29 cellular contexts compared by ENCODE assay signal in the genomic region with DNA sequence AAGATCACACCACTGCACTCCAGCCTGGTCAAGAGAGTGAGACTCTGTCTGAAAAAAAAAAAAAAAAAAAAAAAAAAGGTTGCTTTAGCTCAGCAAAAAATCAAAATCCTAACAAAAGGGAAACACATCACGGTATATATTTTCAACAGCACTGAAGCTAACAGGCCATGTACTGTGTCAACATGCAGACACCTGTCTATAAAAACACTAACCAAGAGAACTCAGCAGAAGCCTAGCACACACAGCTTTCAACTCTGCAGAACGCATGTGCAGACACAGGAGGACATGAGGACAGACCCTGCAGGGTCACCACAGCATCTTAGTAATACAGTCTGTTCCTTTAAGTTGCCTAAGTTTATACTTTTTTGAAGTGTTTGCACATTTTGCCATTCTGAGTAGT. TPM values are rescaled to one million over a fixed set of nuclear protein-coding genes. Genes with fewer than 3 reads are reported as not detected.
A peak's percentile ranks its signal among the peaks of the same experiment; 100 is the strongest.
DNase-seq lines count a peak whose midpoint lies in the region; ATAC-seq, FAIRE-seq and TF ChIP-seq lines count a peak whose summit lies in the region.
"Had no signal": no experiment of that assay in that cellular context is flagged by ENCODE, and none has a peak within 500 bp of the region (broad histone marks: within the 10 kb centered on the region; RNA-seq: fewer than 3 reads in every experiment).

No MANE protein-coding gene starts in this region.

- BruUV-seq in HepG2 (replicated peaks; lab: Mats Ljungman, UMichigan): no TSS peak

- H3K27me3 ChIP-seq in HepG2 (ENCODE audit: control insufficient read depth in 1 of 2, insufficient read depth in 2 of 2, low read length in 2 of 2) (no peaks in the 10 kb centered on the region), right lobe of liver (no peaks in the 10 kb centered on the region), upper lobe of right lung (no peaks in the 10 kb centered on the region)
- H3K27me3 ChIP-seq: brain microvascular endothelial cell, heart right ventricle had no signal

- H3K4me1 ChIP-seq in HepG2 (ENCODE audit: insufficient read depth, low read length): peaks cover 49% of the 10 kb centered on the region
- H3K4me1 ChIP-seq in right lobe of liver: no peaks in the 10 kb centered on the region
- H3K4me1 ChIP-seq in upper lobe of right lung: peaks cover 3% of the 10 kb centered on the region
- H3K4me1 ChIP-seq: heart right ventricle had no signal

- DNase-seq in HepG2 (ENCODE audit: low spot score) (no peak), right lobe of liver (no peak), NCI-H510A treated with DMSO at 0.1 percent for 48 hours (lab: John Stamatoyannopoulos, UW) (peak; percentile 79), upper lobe of right lung (no peak)
- DNase-seq: activated B cell treated with CpG ODN at 0.5 μM for 24 hours; activated CD4-positive, alpha-beta T cell treated with anti-CD3 and anti-CD28 coated beads, Interleukin-2, amount 50 U/mL, for 1 hour; activated effector memory CD4-positive, alpha-beta T cell treated with Interleukin-2 at 50 U/mL for 16 hours; activated T-cell treated with anti-CD3 and anti-CD28 coated beads, Interleukin-2, amount 50 U/mL, for 1 hour; amygdala; brain microvascular endothelial cell; DMS 273 treated with DMSO at 0.1 percent for 48 hours; foreskin melanocyte; GDM1; heart right ventricle; MM.1S; NCI-H1694; NCI-H226; NK-92 treated with Interleukin-12 subunit alpha and Interleukin-12 subunit beta, amount 100 ng/mL, for 24 hours; PC-3; SK-N-SH; stimulated activated naive CD4-positive, alpha-beta T cell treated with Interleukin-2 at 50 U/mL for 16 hours had no signal

- TF ChIP-seq RAD21 in HepG2 (CRISPR knock-in tag; IDR thresholded peaks at IDR 0.05): no peak

- no peak overlapping the region for H3K27ac ChIP-seq in HepG2 (ENCODE audit: extremely low read length, insufficient read depth, low read length)
- no peak overlapping the region for H3K27ac ChIP-seq in right lobe of liver
- no peak overlapping the region for H3K27ac ChIP-seq in upper lobe of right lung
- H3K27ac ChIP-seq: brain microvascular endothelial cell, heart right ventricle, HL-60, skin epidermis had no signal

- POLR2A ChIA-PET in HepG2 (lab: Yijun Ruan, JAX): interaction anchor here (1.4 kb wide), 1 partner anchor 13 kb away, joined by 4 read pairs; no protein-coding TSS in a partner anchor

- WGBS in HepG2 (ENCODE audit: low lambda C conversion rate): 98% methylated on average over 2 of the region's 2 CpGs
- WGBS in right lobe of liver (ENCODE audit: insufficient coverage, low coverage, low lambda C conversion rate, missing lambda C conversion rate): 100% methylated on average over 1 of the region's 2 CpGs

- in situ Hi-C loops in HepG2 (cut with HindIII; ENCODE audit: extremely low pct_ligation_motif_present, low pct_unique_long_range_greater_than_20kb): no loop called here

- H3K4me3 ChIP-seq in HepG2 (replicated peaks in 1 of 3; ENCODE audit: insufficient read depth in 1 of 3, low read depth in 2 of 3, low read length in 3 of 3): no peak overlapping the region
- no peak overlapping the region for H3K4me3 ChIP-seq in right lobe of liver
- H3K4me3 ChIP-seq in upper lobe of right lung: no peak overlapping the region
- H3K4me3 ChIP-seq: heart right ventricle, skin epidermis had no signal

- FAIRE-seq in HepG2 (lab: Jason Lieb, UNC): no peak
- peak; percentile 85 for FAIRE-seq in islet of Langerhans (lab: Jason Lieb, UNC)

- TF ChIP-seq POLR2A in HepG2 (IDR thresholded peaks at IDR 0.05; ENCODE audit: insufficient read depth in 1 of 2, low read depth in 2 of 2, low read length in 2 of 2) (no peak), right lobe of liver (IDR thresholded peaks at IDR 0.05) (no peak)

- H3K79me2 ChIP-seq in HepG2 (ENCODE audit: insufficient read depth, low read length): peaks cover 90% of the 10 kb centered on the region

- TF ChIP-seq CTCF in HepG2 (CRISPR knock-in tag; IDR thresholded peaks at IDR 0.05): no peak
- TF ChIP-seq CTCF in right lobe of liver (IDR thresholded peaks at IDR 0.05): no peak
- TF ChIP-seq CTCF in upper lobe of right lung (IDR thresholded peaks at IDR 0.05): no peak

- intact Hi-C loops in HepG2 (cut with micrococcal nuclease; ENCODE audit: unreplicated experiment): no loop called here
- intact Hi-C loops in right lobe of liver (cut with DNase I): loop anchor here in 1 of 2 donors (10.0 kb wide), 1 partner anchor 77 kb away; no protein-coding TSS in a partner anchor
- intact Hi-C loops in upper lobe of right lung (cut with DNase I): no loop called here

- TF ChIP-seq EP300 in HepG2 (IDR thresholded peaks at IDR 0.05; ENCODE audit: low read depth in 2 of 2, low read length in 2 of 2) (no peak), HepG2 (CRISPR knock-in tag; IDR thresholded peaks at IDR 0.05; ENCODE audit: borderline replicate concordance) (no peak)

- H3K9ac ChIP-seq in HepG2 (ENCODE audit: insufficient read depth, low read depth, low read length): no peak overlapping the region
- H3K9ac ChIP-seq: SK-N-SH had no signal

- peak; percentile 15; the same call in 1 of the 3 replicates for ATAC-seq in HepG2
- no peak for ATAC-seq in right lobe of liver
- peak; percentile 40 for ATAC-seq in upper lobe of right lung
- ATAC-seq in HG03457 (IDR thresholded peaks at IDR 0.05; ENCODE audit: unreplicated experiment): no peak
- no peak for ATAC-seq in HG02884 (IDR thresholded peaks at IDR 0.05; ENCODE audit: unreplicated experiment)
- ATAC-seq in HG03354 (IDR thresholded peaks at IDR 0.05; ENCODE audit: poor library complexity, severe bottlenecking, unreplicated experiment): no peak
- ATAC-seq: activated naive CD4-positive, alpha-beta T cell treated with anti-CD3 and anti-CD28 coated beads, Interleukin-2, amount 50 U/mL, for 72 hours; HCT116; heart right ventricle; PC-3 had no signal

- H4K20me1 ChIP-seq in HepG2 (ENCODE audit: insufficient read depth, low read length): peaks cover 23% of the 10 kb centered on the region

- CTCF ChIA-PET in HepG2 (lab: Yijun Ruan, JAX; ENCODE audit: low intra/inter-chr PET ratio, low total read pairs): no interaction called here

- no peak overlapping the region for H3K4me2 ChIP-seq in HepG2 (ENCODE audit: low read depth, low read length)
- H3K4me2 ChIP-seq: SK-N-SH had no signal

- peaks cover 9 to 22% of the 10 kb centered on the region in 2 experiments for H3K36me3 ChIP-seq in HepG2 (replicated peaks in 1 of 2; ENCODE audit: control insufficient read depth in 1 of 2, insufficient read depth in 2 of 2, low read length in 2 of 2)
- H3K36me3 ChIP-seq in right lobe of liver: no peaks in the 10 kb centered on the region
- H3K36me3 ChIP-seq in upper lobe of right lung: no peaks in the 10 kb centered on the region
- H3K36me3 ChIP-seq: brain microvascular endothelial cell, heart right ventricle had no signal

- H3K9me3 ChIP-seq in HepG2 (ENCODE audit: low read length) (no peaks in the 10 kb centered on the region), right lobe of liver (no peaks in the 10 kb centered on the region), upper lobe of right lung (no peaks in the 10 kb centered on the region)
- H3K9me3 ChIP-seq: heart right ventricle, SK-N-SH had no signal

- no peak overlapping the region for H2AFZ ChIP-seq in HepG2 (ENCODE audit: low read length)

RNA-seq across cellular contexts. Expression of gene NINL, which starts 13.5 kb away (rescaled TPM):
- 23.3 and 34.3 TPM in 2 replicates for total RNA-seq in HepG2 (2016; rRNA removed; fragmentation: Illumina TruSeq; extraction: Trizol)
- total RNA-seq in HepG2 (2016; cell fraction: cytosol; rRNA removed; fragmentation: Illumina TruSeq; extraction: Trizol; ENCODE audit: low read depth): 7.4 and 10.8 TPM in 2 replicates
- total RNA-seq in HepG2 (2016; cell fraction: insoluble cytoplasmic fraction; rRNA removed; fragmentation: Illumina TruSeq; extraction: Trizol): 20.1 and 34.4 TPM in 2 replicates
- 11.6 and 15.7 TPM in 2 replicates for total RNA-seq in HepG2 (2016; cell fraction: membrane; rRNA removed; fragmentation: Illumina TruSeq; extraction: Trizol)
- 37.4 and 38.1 TPM in 2 replicates for total RNA-seq in HepG2 (2016; cell fraction: nucleus; rRNA removed; fragmentation: Illumina TruSeq; extraction: Trizol)
- 32.3 and 34.6 TPM in 2 replicates for polyA plus RNA-seq in HepG2 (2011; rRNA removed)
- 24.8 and 25.8 TPM in 2 replicates for polyA plus RNA-seq in HepG2 (2011; cell fraction: cytosol; rRNA removed)
- polyA plus RNA-seq in HepG2 (2011; cell fraction: nucleus; rRNA removed): 114 and 118 TPM in 2 replicates
- 38.7 and 42.0 TPM in 2 replicates for polyA plus RNA-seq in HepG2 (2012)
- polyA plus RNA-seq in HepG2 (2016; cell fraction: cytosol; fragmentation: Illumina TruSeq; extraction: Trizol; ENCODE audit: low read depth): 3.0 and 3.7 TPM in 2 replicates
- 19.3 and 24.8 TPM in 2 replicates for polyA plus RNA-seq in HepG2 (2016; cell fraction: insoluble cytoplasmic fraction; fragmentation: Illumina TruSeq; extraction: Trizol; ENCODE audit: low read depth)
- polyA plus RNA-seq in HepG2 (2016; cell fraction: membrane; fragmentation: Illumina TruSeq; extraction: Trizol; ENCODE audit: low read depth): 8.1 TPM in 2 replicates
- polyA plus RNA-seq in HepG2 (2016; cell fraction: nucleus; fragmentation: Illumina TruSeq; extraction: Trizol; ENCODE audit: insufficient read depth, low read depth): 90.8 and 96.3 TPM in 2 replicates
- 1.7 and 32.6 TPM in 2 replicates for polyA minus RNA-seq in HepG2 (2011; rRNA and poly(A)+ RNA removed; ENCODE audit: low replicate concordance)
- 6.9 and 8.0 TPM in 2 replicates for polyA minus RNA-seq in HepG2 (2011; cell fraction: cytosol; rRNA and poly(A)+ RNA removed)
- polyA minus RNA-seq in HepG2 (2011; cell fraction: nucleus; rRNA and poly(A)+ RNA removed): 46.9 and 49.6 TPM in 2 replicates
- 10 to 100 TPM in 1 of 6 experiments, 1 to 10 TPM in 5; 3.6 to 16.0 (median 7.1) TPM for total RNA-seq in right lobe of liver
- total RNA-seq in upper lobe of right lung: 13.2 TPM

RNA-seq across cellular contexts. Expression of gene NANP, which starts 52.0 kb away (rescaled TPM):
- total RNA-seq in HepG2 (2016; rRNA removed; fragmentation: Illumina TruSeq; extraction: Trizol): 21.5 and 31.0 TPM in 2 replicates
- total RNA-seq in HepG2 (2016; cell fraction: cytosol; rRNA removed; fragmentation: Illumina TruSeq; extraction: Trizol; ENCODE audit: low read depth): 3.5 and 3.6 TPM in 2 replicates
- total RNA-seq in HepG2 (2016; cell fraction: insoluble cytoplasmic fraction; rRNA removed; fragmentation: Illumina TruSeq; extraction: Trizol): 22.0 and 31.9 TPM in 2 replicates
- total RNA-seq in HepG2 (2016; cell fraction: membrane; rRNA removed; fragmentation: Illumina TruSeq; extraction: Trizol): 15.3 and 16.9 TPM in 2 replicates
- total RNA-seq in HepG2 (2016; cell fraction: nucleus; rRNA removed; fragmentation: Illumina TruSeq; extraction: Trizol): 15.0 and 17.4 TPM in 2 replicates
- 8.6 and 8.9 TPM in 2 replicates for polyA plus RNA-seq in HepG2 (2011; rRNA removed)
- polyA plus RNA-seq in HepG2 (2011; cell fraction: cytosol; rRNA removed): 6.1 and 8.7 TPM in 2 replicates
- polyA plus RNA-seq in HepG2 (2011; cell fraction: nucleus; rRNA removed): 3.6 and 5.3 TPM in 2 replicates
- 9.3 and 12.7 TPM in 2 replicates for polyA plus RNA-seq in HepG2 (2012)
- polyA plus RNA-seq in HepG2 (2016; cell fraction: cytosol; fragmentation: Illumina TruSeq; extraction: Trizol; ENCODE audit: low read depth): 1.2 and 1.4 TPM in 2 replicates
- 27.2 and 29.9 TPM in 2 replicates for polyA plus RNA-seq in HepG2 (2016; cell fraction: insoluble cytoplasmic fraction; fragmentation: Illumina TruSeq; extraction: Trizol; ENCODE audit: low read depth)
- 5.8 and 6.1 TPM in 2 replicates for polyA plus RNA-seq in HepG2 (2016; cell fraction: membrane; fragmentation: Illumina TruSeq; extraction: Trizol; ENCODE audit: low read depth)
- 15.0 and 15.3 TPM in 2 replicates for polyA plus RNA-seq in HepG2 (2016; cell fraction: nucleus; fragmentation: Illumina TruSeq; extraction: Trizol; ENCODE audit: insufficient read depth, low read depth)
- 2.8 and 8.0 TPM in 2 replicates for polyA minus RNA-seq in HepG2 (2011; rRNA and poly(A)+ RNA removed; ENCODE audit: low replicate concordance)
- polyA minus RNA-seq in HepG2 (2011; cell fraction: cytosol; rRNA and poly(A)+ RNA removed): 8.9 and 9.8 TPM in 2 replicates
- polyA minus RNA-seq in HepG2 (2011; cell fraction: nucleus; rRNA and poly(A)+ RNA removed): 22.1 and 25.1 TPM in 2 replicates
- total RNA-seq in right lobe of liver: 1 to 10 TPM; 1.8 to 3.3 (median 2.4) TPM
- 4.8 TPM for total RNA-seq in upper lobe of right lung

Comparison
In these comparisons a context has a peak if more than half of its experiments do, and no peak if none do; other contexts are left out.
1. ATAC-seq: peak in HepG2 (single experiment) and upper lobe of right lung (single experiment); none in right lobe of liver (0 of 4), HG03457 (single experiment), HG02884 (single experiment) and HG03354 (single experiment).